In genomic region chr2:20470211-20470610, GRCh38 we compare ENCODE assay signal across 25 cellular contexts. TPM values are rescaled to one million over a fixed set of nuclear protein-coding genes. Genes with fewer than 3 reads are reported as not detected.
DNase-seq lines count a peak whose midpoint lies in the region; ATAC-seq and TF ChIP-seq lines count a peak whose summit lies in the region.
"Had no signal": no experiment of that assay in that cellular context is flagged by ENCODE, and none has a peak within 500 bp of the region (broad histone marks: within the 10 kb centered on the region; RNA-seq: fewer than 3 reads in every experiment).

No MANE protein-coding gene starts in this region.

- no peak overlapping the region for H3K4me2 ChIP-seq in mammary epithelial cell (ENCODE audit: insufficient read depth, low read depth, low read length)

- TF ChIP-seq CTCF in breast epithelium (IDR thresholded peaks at IDR 0.05) (no peak), mammary epithelial cell (conservative IDR thresholded peaks at IDR 0.05 in 1 of 2, IDR thresholded peaks at IDR 0.05 in 1 of 2; ENCODE audit: extremely low read depth in 1 of 2, insufficient read depth in 1 of 2, low read depth in 1 of 2, low read length in 2 of 2) (no peak), spleen (IDR thresholded peaks at IDR 0.05 in 8 of 11, conservative IDR thresholded peaks at IDR 0.05 in 3 of 11) (no peak)

- intact Hi-C loops in breast epithelium (cut with DNase I; ENCODE audit: low total_unique reads) (no loop called here), mammary epithelial cell (cut with micrococcal nuclease) (no loop called here), spleen (cut with DNase I; ENCODE audit: low total_unique reads) (loop anchor here (10.0 kb wide), 1 partner anchor 65 kb away; no protein-coding TSS in a partner anchor)

- no peak overlapping the region for H3K4me3 ChIP-seq in breast epithelium
- no peak overlapping the region for H3K4me3 ChIP-seq in mammary epithelial cell (replicated peaks in 1 of 3; ENCODE audit: insufficient read depth in 1 of 3, low read depth in 2 of 3, low read length in 3 of 3)
- no peak overlapping the region for H3K4me3 ChIP-seq in spleen
- H3K4me3 ChIP-seq: SJSA1 had no signal

- no peak overlapping the region for H3K9ac ChIP-seq in mammary epithelial cell (ENCODE audit: insufficient read depth, low read length)

- H3K36me3 ChIP-seq in breast epithelium (no peaks in the 10 kb centered on the region), mammary epithelial cell (ENCODE audit: insufficient read depth, low read length) (no peaks in the 10 kb centered on the region), spleen (no peaks in the 10 kb centered on the region)
- H3K36me3 ChIP-seq: SJSA1 had no signal

- H3K4me3 Mint-ChIP-seq in stimulated activated effector memory CD8-positive, alpha-beta T cell treated with anti-CD3 and anti-CD28 coated beads, Interleukin-12 subunit alpha, Interleukin-12 subunit beta, amount 100 ng/mL, for 72 hours: no peak overlapping the region
- H3K4me3 Mint-ChIP-seq: CD4-positive, alpha-beta memory T cell had no signal

- TF ChIP-seq POLR2A in breast epithelium (IDR thresholded peaks at IDR 0.05): no peak
- TF ChIP-seq POLR2A in spleen (IDR thresholded peaks at IDR 0.05): no peak

- BruUV-seq in mammary epithelial cell (replicated peaks; lab: Mats Ljungman, UMichigan): no TSS peak

- no peak overlapping the region for H2AFZ ChIP-seq in mammary epithelial cell (ENCODE audit: low read depth, low read length)

- CTCF ChIA-PET in mammary epithelial cell (lab: Charles Lee; ENCODE audit: low non-redundant PET): no interaction called here

- H3K36me3 Mint-ChIP-seq in stimulated activated effector memory CD8-positive, alpha-beta T cell treated with anti-CD3 and anti-CD28 coated beads, Interleukin-12 subunit alpha, Interleukin-12 subunit beta, amount 100 ng/mL, for 72 hours: no peaks in the 10 kb centered on the region
- H3K36me3 Mint-ChIP-seq: CD4-positive, alpha-beta memory T cell had no signal

- H3K4me1 ChIP-seq in breast epithelium (peaks cover 3 to 24% of the 10 kb centered on the region in 2 donors), mammary epithelial cell (ENCODE audit: insufficient read depth, low read length) (peaks cover 8% of the 10 kb centered on the region), spleen (no peaks in the 10 kb centered on the region)

- ATAC-seq in stimulated activated effector memory CD8-positive, alpha-beta T cell treated with anti-CD3 and anti-CD28 coated beads, Interleukin-12 subunit alpha, Interleukin-12 subunit beta, amount 100 ng/mL, for 72 hours: no peak
- ATAC-seq: HepG2, Right ventricle myocardium inferior had no signal

- peak overlapping the region; percentile 87 to 96 for H3K27ac ChIP-seq in breast epithelium
- H3K27ac ChIP-seq in mammary epithelial cell (ENCODE audit: insufficient read depth, low read depth, low read length): no peak overlapping the region
- H3K27ac ChIP-seq in spleen: no peak overlapping the region
- H3K27ac ChIP-seq: HL-60, SJSA1 had no signal

- H3K27ac Mint-ChIP-seq in stimulated activated effector memory CD8-positive, alpha-beta T cell treated with anti-CD3 and anti-CD28 coated beads, Interleukin-12 subunit alpha, Interleukin-12 subunit beta, amount 100 ng/mL, for 72 hours: no peak overlapping the region

- DNase-seq in breast epithelium (ENCODE audit: low spot score in 2 of 2): no peak
- DNase-seq in mammary epithelial cell: no peak
- peak; percentile 69 for DNase-seq in NCI-H524 treated with DMSO at 0.1 percent for 48 hours (lab: John Stamatoyannopoulos, UW)
- DNase-seq in islet precursor cell: peak; percentile 19
- DNase-seq in ureter (ENCODE audit: low spot score): peak; percentile 17
- DNase-seq in spleen: no peak
- no peak for DNase-seq in stimulated activated effector memory CD8-positive, alpha-beta T cell treated with anti-CD3 and anti-CD28 coated beads, Interleukin-12 subunit alpha, Interleukin-12 subunit beta, amount 100 ng/mL, for 72 hours (ENCODE audit: low spot score in 2 of 2)
- no peak for DNase-seq in activated CD4-positive, alpha-beta T cell treated with anti-CD3 and anti-CD28 coated beads for 4 hours
- DNase-seq: Caco-2; CD4-positive, alpha-beta memory T cell; DMS 273 treated with DMSO at 0.1 percent for 48 hours; GOT3; HCEC 1CT; KBM-7; NCI-H1092; NCI-H1436; NCI-H1930; NCI-H2171; NCI-H345; NCI-H526; OCI-M1 had no signal

- dilution Hi-C loops in mammary epithelial cell (cut with HindIII; ENCODE audit: low sequenced_read_pairs): no loop called here

- H3K79me2 ChIP-seq in mammary epithelial cell (ENCODE audit: insufficient read depth, low read length): no peaks in the 10 kb centered on the region

- no peaks in the 10 kb centered on the region for H3K4me1 Mint-ChIP-seq in stimulated activated effector memory CD8-positive, alpha-beta T cell treated with anti-CD3 and anti-CD28 coated beads, Interleukin-12 subunit alpha, Interleukin-12 subunit beta, amount 100 ng/mL, for 72 hours
- H3K4me1 Mint-ChIP-seq: CD4-positive, alpha-beta memory T cell had no signal

- no peaks in the 10 kb centered on the region for H4K20me1 ChIP-seq in mammary epithelial cell (ENCODE audit: insufficient read depth, low read length)

- in situ Hi-C loops in mammary epithelial cell (cut with MboI; ENCODE audit: low sequenced_read_pairs in 2 of 2): no loop called here

- no peaks in the 10 kb centered on the region for H3K9me3 Mint-ChIP-seq in stimulated activated effector memory CD8-positive, alpha-beta T cell treated with anti-CD3 and anti-CD28 coated beads, Interleukin-12 subunit alpha, Interleukin-12 subunit beta, amount 100 ng/mL, for 72 hours
- H3K9me3 Mint-ChIP-seq: CD4-positive, alpha-beta memory T cell had no signal

- no peaks in the 10 kb centered on the region for H3K9me3 ChIP-seq in breast epithelium
- no peaks in the 10 kb centered on the region for H3K9me3 ChIP-seq in mammary epithelial cell (replicated peaks; ENCODE audit: insufficient read depth, low read length)
- no peaks in the 10 kb centered on the region for H3K9me3 ChIP-seq in spleen
- H3K9me3 ChIP-seq: Caco-2, SJSA1 had no signal

- WGBS in mammary epithelial cell (ENCODE audit: low coverage, missing lambda C conversion rate): 96% methylated on average over 6 of the region's 6 CpGs
- WGBS in spleen, 5 donors: 88 to 96% (median 92%) methylated on average over 6 of the region's 6 CpGs

- H3K27me3 ChIP-seq in breast epithelium (no peaks in the 10 kb centered on the region), mammary epithelial cell (ENCODE audit: insufficient read depth, low read length) (no peaks in the 10 kb centered on the region), spleen (replicated peaks in 1 of 7) (no peaks in the 10 kb centered on the region)
- H3K27me3 ChIP-seq: SJSA1 had no signal

RNA-seq across cellular contexts. Expression of gene RHOB, which starts 23.3 kb away (rescaled TPM):
- total RNA-seq in breast epithelium (1,000 to 10,000 TPM in 1 of 3 donors, 100 to 1,000 TPM in 2; 643 to 1,178 (median 772) TPM), mammary epithelial cell (10 to 100 TPM; 26.2 to 53.5 TPM), ureter (304 TPM), spleen (100 to 1,000 TPM in 6 of 7 donors, 10 to 100 TPM in 1; 94.3 to 309 (median 233) TPM)
- polyA plus RNA-seq in mammary epithelial cell (18.3 TPM), spleen (10 to 100 TPM; 32.6 to 69.0 (median 61.0) TPM)
- 4.2 TPM for polyA minus RNA-seq in mammary epithelial cell

Comparison
In these comparisons a context has a peak if more than half of its experiments do, and no peak if none do; other contexts are left out.
1. H3K27ac ChIP-seq: peak in breast epithelium (2 of 2); none in mammary epithelial cell (single experiment) and spleen (0 of 8).
2. DNase-seq: peak in NCI-H524 treated with DMSO at 0.1 percent for 48 hours (single experiment), islet precursor cell (single experiment) and ureter (single experiment); none in breast epithelium (0 of 2), mammary epithelial cell (single experiment), spleen (single experiment), stimulated activated effector memory CD8-positive, alpha-beta T cell treated with anti-CD3 and anti-CD28 coated beads, Interleukin-12 subunit alpha, Interleukin-12 subunit beta, amount 100 ng/mL, for 72 hours (0 of 2) and activated CD4-positive, alpha-beta T cell treated with anti-CD3 and anti-CD28 coated beads for 4 hours (0 of 2).